8 cellular contexts compared by ENCODE assay signal in genomic region chr6:43951063-43951755, GRCh38.
A peak's percentile ranks its signal among the peaks of the same experiment; 100 is the strongest.
DNase-seq lines count a peak whose midpoint lies in the region; ATAC-seq and TF ChIP-seq lines count a peak whose summit lies in the region.

No MANE protein-coding gene starts in this region.

- DNase-seq in ACHN (peak; percentile 15), GM13977 (ENCODE audit: low spot score) (no peak), SJCRH30 (peak; percentile 69 to 72), fibroblast of villous mesenchyme (ENCODE audit: low read depth) (peak; percentile 76), posterior vena cava (ENCODE audit: low spot score) (peak; percentile 83)
- DNase-seq in activated T-helper 2 cell treated with anti-CD3 and anti-CD28 coated beads, Interferon-gamma antibody, Interleukin-2, Interleukin-4, amounts not matched to agents 10 μg/mL and 5 μg/mL and 100 μg/mL, durations not matched to agents 14 hours and 24 hours and 36 hours (ENCODE audit: low spot score) = no peak
- no peak for DNase-seq in effector CD4-positive, alpha-beta T cell

- H3K36me3 Mint-ChIP-seq in activated T-helper 2 cell treated with anti-CD3 and anti-CD28 coated beads, Interferon-gamma antibody, Interleukin-2, Interleukin-4, amounts not matched to agents 10 μg/mL and 5 μg/mL and 100 μg/mL, durations not matched to agents 14 hours and 24 hours and 36 hours (ENCODE audit: low read depth) = no peaks in the 10 kb centered on the region

- TF ChIP-seq CTCF in GM13977 (IDR thresholded peaks at IDR 0.05; ENCODE audit: extremely low read depth, insufficient read depth, missing control alignments) = peak; percentile 34
- peak; percentile 80 for TF ChIP-seq CTCF in fibroblast of villous mesenchyme (IDR thresholded peaks at IDR 0.05; ENCODE audit: insufficient read depth, low read depth, low read length)

- in situ Hi-C loops in ACHN (cut with HindIII; ENCODE audit: low pct_ligation_motif_present, low pct_unique_long_range_greater_than_20kb, low sequenced_read_pairs) = no loop called here
- in situ Hi-C loops in GM13977 (cut with MboI; ENCODE audit: low pct_unique_long_range_greater_than_20kb, low sequenced_read_pairs, unreplicated experiment) = no loop called here

- peaks cover 39% of the 10 kb centered on the region for H3K4me1 ChIP-seq in SJCRH30

- H3K27ac Mint-ChIP-seq in activated T-helper 2 cell treated with anti-CD3 and anti-CD28 coated beads, Interferon-gamma antibody, Interleukin-2, Interleukin-4, amounts not matched to agents 10 μg/mL and 5 μg/mL and 100 μg/mL, durations not matched to agents 14 hours and 24 hours and 36 hours = no peak overlapping the region

- peaks cover 8% of the 10 kb centered on the region for H3K9me3 Mint-ChIP-seq in activated T-helper 2 cell treated with anti-CD3 and anti-CD28 coated beads, Interferon-gamma antibody, Interleukin-2, Interleukin-4, amounts not matched to agents 10 μg/mL and 5 μg/mL and 100 μg/mL, durations not matched to agents 14 hours and 24 hours and 36 hours

- no peaks in the 10 kb centered on the region for H3K4me1 Mint-ChIP-seq in activated T-helper 2 cell treated with anti-CD3 and anti-CD28 coated beads, Interferon-gamma antibody, Interleukin-2, Interleukin-4, amounts not matched to agents 10 μg/mL and 5 μg/mL and 100 μg/mL, durations not matched to agents 14 hours and 24 hours and 36 hours (ENCODE audit: low read depth)

- H3K4me3 Mint-ChIP-seq in activated T-helper 2 cell treated with anti-CD3 and anti-CD28 coated beads, Interferon-gamma antibody, Interleukin-2, Interleukin-4, amounts not matched to agents 10 μg/mL and 5 μg/mL and 100 μg/mL, durations not matched to agents 14 hours and 24 hours and 36 hours (ENCODE audit: low read depth) = no peak overlapping the region

- H3K27me3 Mint-ChIP-seq in activated T-helper 2 cell treated with anti-CD3 and anti-CD28 coated beads, Interferon-gamma antibody, Interleukin-2, Interleukin-4, amounts not matched to agents 10 μg/mL and 5 μg/mL and 100 μg/mL, durations not matched to agents 14 hours and 24 hours and 36 hours (ENCODE audit: low read depth) = peaks cover 8% of the 10 kb centered on the region

- no peak for ATAC-seq in HG02970 (IDR thresholded peaks at IDR 0.05; ENCODE audit: low FRiP score, unreplicated experiment)

- intact Hi-C loops in posterior vena cava (cut with DNase I) = loop anchor here (2.0 to 10.0 kb wide), 2 partner anchors 36 to 176 kb away; partner anchors contain the start of gene VEGFA (in 1 of the 2)
- intact Hi-C loops in activated T-helper 2 cell treated with anti-CD3 and anti-CD28 coated beads, Interferon-gamma antibody, Interleukin-2, Interleukin-4, amounts not matched to agents 10 μg/mL and 5 μg/mL and 100 μg/mL, durations not matched to agents 14 hours and 24 hours and 36 hours (cut with micrococcal nuclease) = no loop called here

- H3K9me3 ChIP-seq in SJCRH30 (replicated peaks) = no peaks in the 10 kb centered on the region; the same call in 1 of the 2 replicates

- no peaks in the 10 kb centered on the region for H3K27me3 ChIP-seq in SJCRH30

- H3K4me3 ChIP-seq in SJCRH30 (no peak overlapping the region), fibroblast of villous mesenchyme (ENCODE audit: low read depth, low read length) (no peak overlapping the region)

- H3K36me3 ChIP-seq in SJCRH30 = no peaks in the 10 kb centered on the region

- peak overlapping the region; percentile 33; the same call in 1 of the 2 replicates for H3K27ac ChIP-seq in SJCRH30

Comparison
In these comparisons a context has a peak if more than half of its experiments do, and no peak if none do; other contexts are left out.
1. DNase-seq: peak in ACHN (single experiment), SJCRH30 (2 of 2), fibroblast of villous mesenchyme (single experiment) and posterior vena cava (single experiment); none in GM13977 (single experiment), activated T-helper 2 cell treated with anti-CD3 and anti-CD28 coated beads, Interferon-gamma antibody, Interleukin-2, Interleukin-4, amounts not matched to agents 10 μg/mL and 5 μg/mL and 100 μg/mL, durations not matched to agents 14 hours and 24 hours and 36 hours (single experiment) and effector CD4-positive, alpha-beta T cell (single experiment).